2 cellular contexts compared by ENCODE assay signal in genomic region chr3:126355777-126356372, GRCh38.
A peak's percentile ranks its signal among the peaks of the same experiment; 100 is the strongest.
TF ChIP-seq lines count a peak whose summit lies in the region.

No MANE protein-coding gene starts in this region.

TF ChIP-seq in GM23338, 12 proteins besides CTCF, POLR2A, EP300 and RAD21 (continued from another document):
- TF ChIP-seq ZNF462 (CRISPR knock-in tag; IDR thresholded peaks at IDR 0.05) (no peak), CREB1 (CRISPR knock-in tag; IDR thresholded peaks at IDR 0.05; ENCODE audit: low read depth) (0 out of 2 replicates have a peak, but pooled peaks have one; percentile 44), EZH2 (IDR thresholded peaks at IDR 0.05; ENCODE audit: low read depth, unreplicated experiment) (no peak), ETS1 (IDR thresholded peaks at IDR 0.05) (no peak), JUNB (IDR thresholded peaks at IDR 0.05; ENCODE audit: unreplicated experiment) (no peak)

TF ChIP-seq in SK-N-SH treated with all-trans-retinoic acid at 6 μM for 48 hours, 23 proteins besides CTCF, POLR2A, EP300 and RAD21 (continued from another document):
- TF ChIP-seq CSRNP3 (CRISPR knock-in tag; IDR thresholded peaks at IDR 0.05), result no peak
- no peak for TF ChIP-seq ARNTL (CRISPR knock-in tag; IDR thresholded peaks at IDR 0.05; ENCODE audit: borderline replicate concordance, low read depth)
- TF ChIP-seq PPARA (CRISPR knock-in tag; IDR thresholded peaks at IDR 0.05; ENCODE audit: borderline replicate concordance), result no peak
- no peak for TF ChIP-seq ZNF8 (CRISPR knock-in tag; IDR thresholded peaks at IDR 0.05)
- TF ChIP-seq ZNF70 (CRISPR knock-in tag; IDR thresholded peaks at IDR 0.05), result peak; percentile 21; the same call in 1 of the 2 replicates
- TF ChIP-seq GLIS3 (CRISPR knock-in tag; IDR thresholded peaks at IDR 0.05), result no peak
- TF ChIP-seq CREB5 (CRISPR knock-in tag; IDR thresholded peaks at IDR 0.05; ENCODE audit: low read depth), result no peak
- TF ChIP-seq OSR1 (CRISPR knock-in tag; IDR thresholded peaks at IDR 0.05), result no peak
- no peak for TF ChIP-seq ZC3H10 (CRISPR knock-in tag; IDR thresholded peaks at IDR 0.05)
- TF ChIP-seq TCF4 (CRISPR knock-in tag; IDR thresholded peaks at IDR 0.05; ENCODE audit: borderline replicate concordance), result peak; percentile 65; the same call in 1 of the 2 replicates
- TF ChIP-seq SNAI2 (CRISPR knock-in tag; IDR thresholded peaks at IDR 0.05), result no peak
- TF ChIP-seq ISL1 (CRISPR knock-in tag; IDR thresholded peaks at IDR 0.05), result no peak
- no peak for TF ChIP-seq ESRRG (CRISPR knock-in tag; IDR thresholded peaks at IDR 0.05)
- 0 out of 2 replicates have a peak, but pooled peaks have one; percentile 53 for TF ChIP-seq ZFP3 (CRISPR knock-in tag; IDR thresholded peaks at IDR 0.05)
